1 cellular context compared by ENCODE assay signal in genomic region chr14:75661499-75661814, GRCh38.
A peak's percentile ranks its signal among the peaks of the same experiment; 100 is the strongest.
TF ChIP-seq lines count a peak whose summit lies in the region.

No MANE protein-coding gene starts in this region.

TF ChIP-seq in GM12878, 131 proteins besides CTCF, POLR2A, EP300 and RAD21 (continued from another document):
- TF ChIP-seq, protein P1, sequence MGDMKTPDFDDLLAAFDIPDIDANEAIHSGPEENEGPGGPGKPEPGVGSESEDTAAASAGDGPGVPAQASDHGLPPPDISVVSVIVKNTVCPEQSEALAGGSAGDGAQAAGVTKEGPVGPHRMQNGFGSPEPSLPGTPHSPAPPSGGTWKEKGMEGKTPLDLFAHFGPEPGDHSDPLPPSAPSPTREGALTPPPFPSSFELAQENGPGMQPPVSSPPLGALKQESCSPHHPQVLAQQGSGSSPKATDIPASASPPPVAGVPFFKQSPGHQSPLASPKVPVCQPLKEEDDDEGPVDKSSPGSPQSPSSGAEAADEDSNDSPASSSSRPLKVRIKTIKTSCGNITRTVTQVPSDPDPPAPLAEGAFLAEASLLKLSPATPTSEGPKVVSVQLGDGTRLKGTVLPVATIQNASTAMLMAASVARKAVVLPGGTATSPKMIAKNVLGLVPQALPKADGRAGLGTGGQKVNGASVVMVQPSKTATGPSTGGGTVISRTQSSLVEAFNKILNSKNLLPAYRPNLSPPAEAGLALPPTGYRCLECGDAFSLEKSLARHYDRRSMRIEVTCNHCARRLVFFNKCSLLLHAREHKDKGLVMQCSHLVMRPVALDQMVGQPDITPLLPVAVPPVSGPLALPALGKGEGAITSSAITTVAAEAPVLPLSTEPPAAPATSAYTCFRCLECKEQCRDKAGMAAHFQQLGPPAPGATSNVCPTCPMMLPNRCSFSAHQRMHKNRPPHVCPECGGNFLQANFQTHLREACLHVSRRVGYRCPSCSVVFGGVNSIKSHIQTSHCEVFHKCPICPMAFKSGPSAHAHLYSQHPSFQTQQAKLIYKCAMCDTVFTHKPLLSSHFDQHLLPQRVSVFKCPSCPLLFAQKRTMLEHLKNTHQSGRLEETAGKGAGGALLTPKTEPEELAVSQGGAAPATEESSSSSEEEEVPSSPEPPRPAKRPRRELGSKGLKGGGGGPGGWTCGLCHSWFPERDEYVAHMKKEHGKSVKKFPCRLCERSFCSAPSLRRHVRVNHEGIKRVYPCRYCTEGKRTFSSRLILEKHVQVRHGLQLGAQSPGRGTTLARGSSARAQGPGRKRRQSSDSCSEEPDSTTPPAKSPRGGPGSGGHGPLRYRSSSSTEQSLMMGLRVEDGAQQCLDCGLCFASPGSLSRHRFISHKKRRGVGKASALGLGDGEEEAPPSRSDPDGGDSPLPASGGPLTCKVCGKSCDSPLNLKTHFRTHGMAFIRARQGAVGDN (IDR thresholded peaks at IDR 0.05) = no peak
- TF ChIP-seq USF2 (IDR thresholded peaks at IDR 0.05; ENCODE audit: borderline replicate concordance, low read depth, low read length) (no peak), IRF4 (IDR thresholded peaks at IDR 0.05; ENCODE audit: low read depth, low read length) (no peak), RBBP5 (conservative IDR thresholded peaks at IDR 0.05) (no peak), WRNIP1 (IDR thresholded peaks at IDR 0.05; ENCODE audit: borderline replicate concordance, low read depth, low read length) (no peak), IKZF1 (conservative IDR thresholded peaks at IDR 0.05) (0 out of 2 replicates have a peak, but pooled peaks have one; percentile 22), RB1 (IDR thresholded peaks at IDR 0.05; ENCODE audit: borderline replicate concordance) (0 out of 2 replicates have a peak, but pooled peaks have one; percentile 8)
- TF ChIP-seq, protein P2, sequence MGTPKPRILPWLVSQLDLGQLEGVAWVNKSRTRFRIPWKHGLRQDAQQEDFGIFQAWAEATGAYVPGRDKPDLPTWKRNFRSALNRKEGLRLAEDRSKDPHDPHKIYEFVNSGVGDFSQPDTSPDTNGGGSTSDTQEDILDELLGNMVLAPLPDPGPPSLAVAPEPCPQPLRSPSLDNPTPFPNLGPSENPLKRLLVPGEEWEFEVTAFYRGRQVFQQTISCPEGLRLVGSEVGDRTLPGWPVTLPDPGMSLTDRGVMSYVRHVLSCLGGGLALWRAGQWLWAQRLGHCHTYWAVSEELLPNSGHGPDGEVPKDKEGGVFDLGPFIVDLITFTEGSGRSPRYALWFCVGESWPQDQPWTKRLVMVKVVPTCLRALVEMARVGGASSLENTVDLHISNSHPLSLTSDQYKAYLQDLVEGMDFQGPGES (IDR thresholded peaks at IDR 0.05) = no peak
TF ChIP-seq in GM12878: peak in this region for 2.
